10 cellular contexts compared by ENCODE assay signal in genomic region chr4:163663454-163664225, GRCh38.
DNase-seq lines count a peak whose midpoint lies in the region; ATAC-seq lines count a peak whose summit lies in the region.
"Had no signal": no experiment of that assay in that cellular context is flagged by ENCODE, and none has a peak within 500 bp of the region (broad histone marks: within the 10 kb centered on the region; RNA-seq: fewer than 3 reads in every experiment).

No MANE protein-coding gene starts in this region.

- POLR2A ChIA-PET in activated CD4-positive, alpha-beta T cell treated with anti-CD3 and anti-CD28 coated beads for 36 hours (lab: Charles Lee): no interaction called here

- peak; percentile 55 for ATAC-seq in activated CD4-positive, alpha-beta T cell treated with anti-CD3 and anti-CD28 coated beads for 36 hours
- ATAC-seq in HG02571 (IDR thresholded peaks at IDR 0.05; ENCODE audit: unreplicated experiment) (peak; percentile 76), HG03521 (IDR thresholded peaks at IDR 0.05; ENCODE audit: unreplicated experiment) (peak; percentile 76)
- ATAC-seq in stimulated activated naive B cell treated with anti-CD40 and anti-IgM and Interleukin-4, amounts not matched to agents 10 μg/mL and 1 μg/mL and 100 μg/mL, for 72 hours (replicated peaks): peak; percentile 84 to 86
- ATAC-seq: A549 had no signal

- no peaks in the 10 kb centered on the region for H3K9me3 Mint-ChIP-seq in activated CD4-positive, alpha-beta T cell treated with anti-CD3 and anti-CD28 coated beads for 36 hours (ENCODE audit: low read depth)
- peaks cover 4 to 8% of the 10 kb centered on the region in 2 donors for H3K9me3 Mint-ChIP-seq in stimulated activated naive B cell treated with anti-CD40 and anti-IgM and Interleukin-4, amounts not matched to agents 10 μg/mL and 1 μg/mL and 100 μg/mL, for 72 hours

- no peaks in the 10 kb centered on the region for H3K36me3 Mint-ChIP-seq in activated CD4-positive, alpha-beta T cell treated with anti-CD3 and anti-CD28 coated beads for 36 hours (ENCODE audit: low read depth)
- H3K36me3 Mint-ChIP-seq in stimulated activated naive B cell treated with anti-CD40 and anti-IgM and Interleukin-4, amounts not matched to agents 10 μg/mL and 1 μg/mL and 100 μg/mL, for 72 hours: peaks cover 4 to 6% of the 10 kb centered on the region in 2 donors

- intact Hi-C loops in activated CD4-positive, alpha-beta T cell treated with anti-CD3 and anti-CD28 coated beads for 36 hours (cut with DNase I, micrococcal nuclease): no loop called here

- no peak for DNase-seq in activated CD4-positive, alpha-beta T cell treated with anti-CD3 and anti-CD28 coated beads for 36 hours
- DNase-seq in activated CD4-positive, alpha-beta T cell treated with anti-CD3 and anti-CD28 coated beads for 48 hours: no peak
- DNase-seq in stimulated activated naive B cell treated with anti-CD40 and anti-IgM and Interleukin-4, amounts not matched to agents 10 μg/mL and 1 μg/mL and 100 μg/mL, for 72 hours: no peak
- no peak for DNase-seq in caudate nucleus (lab: John Stamatoyannopoulos, UW)
- DNase-seq in epidermal melanocyte (ENCODE audit: insufficient read length, low spot score): no peak
- DNase-seq in NCI-H2227 treated with DMSO at 0.1 percent for 48 hours (lab: John Stamatoyannopoulos, UW): no peak
- DNase-seq: T1000 had no signal

- no peak overlapping the region for H3K4me3 Mint-ChIP-seq in activated CD4-positive, alpha-beta T cell treated with anti-CD3 and anti-CD28 coated beads for 36 hours
- H3K4me3 Mint-ChIP-seq in stimulated activated naive B cell treated with anti-CD40 and anti-IgM and Interleukin-4, amounts not matched to agents 10 μg/mL and 1 μg/mL and 100 μg/mL, for 72 hours: peak overlapping the region; percentile 70 to 76

- H3K27me3 Mint-ChIP-seq in activated CD4-positive, alpha-beta T cell treated with anti-CD3 and anti-CD28 coated beads for 36 hours: no peaks in the 10 kb centered on the region
- no peaks in the 10 kb centered on the region for H3K27me3 Mint-ChIP-seq in stimulated activated naive B cell treated with anti-CD40 and anti-IgM and Interleukin-4, amounts not matched to agents 10 μg/mL and 1 μg/mL and 100 μg/mL, for 72 hours

- H3K4me1 Mint-ChIP-seq in activated CD4-positive, alpha-beta T cell treated with anti-CD3 and anti-CD28 coated beads for 36 hours: peaks cover 45% of the 10 kb centered on the region
- peaks cover 38 to 67% of the 10 kb centered on the region in 2 donors for H3K4me1 Mint-ChIP-seq in stimulated activated naive B cell treated with anti-CD40 and anti-IgM and Interleukin-4, amounts not matched to agents 10 μg/mL and 1 μg/mL and 100 μg/mL, for 72 hours

- H3K27ac ChIP-seq in caudate nucleus (ENCODE audit: low read depth, low read length): no peak overlapping the region
- H3K27ac ChIP-seq: A549 had no signal

- H3K27ac Mint-ChIP-seq in activated CD4-positive, alpha-beta T cell treated with anti-CD3 and anti-CD28 coated beads for 36 hours: no peak overlapping the region
- peak overlapping the region; percentile 91 for H3K27ac Mint-ChIP-seq in stimulated activated naive B cell treated with anti-CD40 and anti-IgM and Interleukin-4, amounts not matched to agents 10 μg/mL and 1 μg/mL and 100 μg/mL, for 72 hours

- CTCF ChIA-PET in activated CD4-positive, alpha-beta T cell treated with anti-CD3 and anti-CD28 coated beads for 36 hours (lab: Charles Lee): interaction anchor here (0.9 to 1.2 kb wide), 2 partner anchors 8 to 108 kb away, joined by 3 to 4 read pairs; no protein-coding TSS in a partner anchor
